In the genomic region with DNA sequence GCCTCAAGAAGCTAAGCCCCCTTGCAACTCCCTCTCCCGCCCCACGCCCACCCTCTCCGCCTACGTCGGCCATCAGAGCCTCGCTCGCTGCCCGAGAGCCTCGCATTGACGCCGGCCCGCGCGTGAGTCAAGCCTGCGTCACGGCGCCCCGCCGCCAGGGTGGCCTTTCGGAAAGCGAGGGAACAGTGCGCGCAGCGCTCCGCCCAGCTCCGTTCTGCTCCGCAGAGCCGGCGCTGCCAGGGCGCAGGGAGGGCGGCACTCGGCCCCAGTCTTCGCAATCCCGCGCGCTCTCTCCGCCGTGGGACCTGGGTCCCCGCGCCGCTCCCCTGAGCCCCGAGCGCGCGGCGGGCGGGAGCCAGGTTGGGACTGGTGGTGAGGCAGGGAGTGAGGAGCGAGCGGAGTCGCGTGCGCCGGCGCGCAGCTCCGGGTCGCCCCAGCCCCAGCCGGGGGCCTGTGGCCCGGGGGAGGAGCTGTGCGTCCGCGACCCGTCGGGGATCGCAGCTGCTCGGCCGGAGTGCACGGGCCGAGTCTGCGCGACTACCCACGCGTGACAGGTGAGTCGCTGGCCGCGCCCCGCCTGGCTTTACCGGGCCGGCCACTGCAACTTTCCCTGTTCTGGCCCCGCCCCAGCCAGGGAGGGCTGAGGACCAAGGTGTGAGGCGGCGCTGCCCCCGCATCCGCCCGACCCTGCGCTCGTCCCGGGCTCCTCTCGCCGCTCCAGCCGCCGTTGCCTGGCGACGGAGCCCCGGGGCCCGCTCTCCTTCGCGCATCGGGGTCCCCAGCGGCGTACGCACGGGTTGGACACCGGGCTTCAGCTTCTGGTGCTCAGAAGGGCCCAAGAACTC, we compare ENCODE assay signal across 1 cellular context.
TF ChIP-seq lines count a peak whose summit lies in the region.

A gene (plus strand): TSS at position 165 of the 845 bp plus-strand sequence. CDS start 16,436 bp downstream, outside the sequence.

TF ChIP-seq in HEK293, 187 proteins besides CTCF, POLR2A, EP300 and RAD21 (continued from another document):
- TF ChIP-seq RBAK (tag by site-specific recombination; IDR thresholded peaks at IDR 0.05) (no peak), GLIS1 (tag by site-specific recombination; IDR thresholded peaks at IDR 0.05) (peak; percentile 28), SP7 (tag by site-specific recombination; IDR thresholded peaks at IDR 0.05) (peak; percentile 45; the same call in 1 of the 2 replicates), SP2 (tag by site-specific recombination; IDR thresholded peaks at IDR 0.05) (peak; percentile 66), ZNF621 (tag by site-specific recombination; IDR thresholded peaks at IDR 0.05) (no peak), ZNF248 (tag by site-specific recombination; IDR thresholded peaks at IDR 0.05) (no peak), ZNF155 (tag by site-specific recombination; IDR thresholded peaks at IDR 0.05) (no peak), MEIS1 (CRISPR knock-in tag; IDR thresholded peaks at IDR 0.05; ENCODE audit: borderline replicate concordance) (no peak), ZNF510 (tag by site-specific recombination; IDR thresholded peaks at IDR 0.05; ENCODE audit: insufficient replicate concordance) (no peak), ZNF473 (tag by site-specific recombination; IDR thresholded peaks at IDR 0.05) (no peak), ZNF624 (tag by site-specific recombination; IDR thresholded peaks at IDR 0.05) (no peak), ZXDB (tag by site-specific recombination; IDR thresholded peaks at IDR 0.05) (no peak; the same call in 1 of the 2 replicates), YY2 (tag by site-specific recombination; IDR thresholded peaks at IDR 0.05) (no peak), YY1 (tag by site-specific recombination; IDR thresholded peaks at IDR 0.05) (0 out of 2 replicates have a peak, but pooled peaks have one; percentile 19), ZBTB1 (tag by site-specific recombination; IDR thresholded peaks at IDR 0.05) (no peak), ZNF174 (tag by site-specific recombination; IDR thresholded peaks at IDR 0.05) (no peak), ZNF146 (tag by site-specific recombination; IDR thresholded peaks at IDR 0.05) (no peak), ZNF350 (tag by site-specific recombination; IDR thresholded peaks at IDR 0.05) (no peak), TCF7L2 (IDR thresholded peaks at IDR 0.05; ENCODE audit: borderline replicate concordance, low read depth, low read length) (no peak), ZNF785 (tag by site-specific recombination; IDR thresholded peaks at IDR 0.05) (0 out of 2 replicates have a peak, but pooled peaks have one; percentile 16), ZNF561 (tag by site-specific recombination; IDR thresholded peaks at IDR 0.05; ENCODE audit: borderline replicate concordance) (0 out of 2 replicates have a peak, but pooled peaks have one; percentile 50), ZBTB17 (tag by site-specific recombination; IDR thresholded peaks at IDR 0.05) (peak; percentile 89), ZBTB7A (tag by site-specific recombination; IDR thresholded peaks at IDR 0.05; ENCODE audit: low read depth) (no peak; the same call in 1 of the 2 replicates), KLF9 (tag by site-specific recombination; IDR thresholded peaks at IDR 0.05; ENCODE audit: low read depth) (peak; percentile 35; the same call in 1 of the 2 replicates), ZNF585B (tag by site-specific recombination; IDR thresholded peaks at IDR 0.05) (no peak), ZBTB20 (tag by site-specific recombination; IDR thresholded peaks at IDR 0.05) (peak; percentile 74), ZNF623 (tag by site-specific recombination; IDR thresholded peaks at IDR 0.05) (no peak), TRIM28 (IDR thresholded peaks at IDR 0.05; ENCODE audit: borderline replicate concordance, low read length) (no peak), ZNF221 (tag by site-specific recombination; IDR thresholded peaks at IDR 0.05; ENCODE audit: borderline replicate concordance) (no peak), ZNF292 (tag by site-specific recombination; IDR thresholded peaks at IDR 0.05; ENCODE audit: borderline replicate concordance, low read depth) (no peak), ZNF24 (tag by site-specific recombination; IDR thresholded peaks at IDR 0.05) (no peak)
- TF ChIP-seq, protein P1, sequence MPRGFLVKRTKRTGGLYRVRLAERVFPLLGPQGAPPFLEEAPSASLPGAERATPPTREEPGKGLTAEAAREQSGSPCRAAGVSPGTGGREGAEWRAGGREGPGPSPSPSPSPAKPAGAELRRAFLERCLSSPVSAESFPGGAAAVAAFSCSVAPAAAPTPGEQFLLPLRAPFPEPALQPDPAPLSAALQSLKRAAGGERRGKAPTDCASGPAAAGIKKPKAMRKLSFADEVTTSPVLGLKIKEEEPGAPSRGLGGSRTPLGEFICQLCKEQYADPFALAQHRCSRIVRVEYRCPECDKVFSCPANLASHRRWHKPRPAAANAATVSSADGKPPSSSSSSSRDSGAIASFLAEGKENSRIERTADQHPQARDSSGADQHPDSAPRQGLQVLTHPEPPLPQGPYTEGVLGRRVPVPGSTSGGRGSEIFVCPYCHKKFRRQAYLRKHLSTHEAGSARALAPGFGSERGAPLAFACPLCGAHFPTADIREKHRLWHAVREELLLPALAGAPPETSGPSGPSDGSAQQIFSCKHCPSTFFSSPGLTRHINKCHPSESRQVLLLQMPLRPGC (tag by site-specific recombination; IDR thresholded peaks at IDR 0.05) = peak; percentile 52; the same call in 1 of the 2 replicates
- TF ChIP-seq, protein P2, sequence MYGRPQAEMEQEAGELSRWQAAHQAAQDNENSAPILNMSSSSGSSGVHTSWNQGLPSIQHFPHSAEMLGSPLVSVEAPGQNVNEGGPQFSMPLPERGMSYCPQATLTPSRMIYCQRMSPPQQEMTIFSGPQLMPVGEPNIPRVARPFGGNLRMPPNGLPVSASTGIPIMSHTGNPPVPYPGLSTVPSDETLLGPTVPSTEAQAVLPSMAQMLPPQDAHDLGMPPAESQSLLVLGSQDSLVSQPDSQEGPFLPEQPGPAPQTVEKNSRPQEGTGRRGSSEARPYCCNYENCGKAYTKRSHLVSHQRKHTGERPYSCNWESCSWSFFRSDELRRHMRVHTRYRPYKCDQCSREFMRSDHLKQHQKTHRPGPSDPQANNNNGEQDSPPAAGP (tag by site-specific recombination; IDR thresholded peaks at IDR 0.05) = peak; percentile 69
- TF ChIP-seq, protein P3, sequence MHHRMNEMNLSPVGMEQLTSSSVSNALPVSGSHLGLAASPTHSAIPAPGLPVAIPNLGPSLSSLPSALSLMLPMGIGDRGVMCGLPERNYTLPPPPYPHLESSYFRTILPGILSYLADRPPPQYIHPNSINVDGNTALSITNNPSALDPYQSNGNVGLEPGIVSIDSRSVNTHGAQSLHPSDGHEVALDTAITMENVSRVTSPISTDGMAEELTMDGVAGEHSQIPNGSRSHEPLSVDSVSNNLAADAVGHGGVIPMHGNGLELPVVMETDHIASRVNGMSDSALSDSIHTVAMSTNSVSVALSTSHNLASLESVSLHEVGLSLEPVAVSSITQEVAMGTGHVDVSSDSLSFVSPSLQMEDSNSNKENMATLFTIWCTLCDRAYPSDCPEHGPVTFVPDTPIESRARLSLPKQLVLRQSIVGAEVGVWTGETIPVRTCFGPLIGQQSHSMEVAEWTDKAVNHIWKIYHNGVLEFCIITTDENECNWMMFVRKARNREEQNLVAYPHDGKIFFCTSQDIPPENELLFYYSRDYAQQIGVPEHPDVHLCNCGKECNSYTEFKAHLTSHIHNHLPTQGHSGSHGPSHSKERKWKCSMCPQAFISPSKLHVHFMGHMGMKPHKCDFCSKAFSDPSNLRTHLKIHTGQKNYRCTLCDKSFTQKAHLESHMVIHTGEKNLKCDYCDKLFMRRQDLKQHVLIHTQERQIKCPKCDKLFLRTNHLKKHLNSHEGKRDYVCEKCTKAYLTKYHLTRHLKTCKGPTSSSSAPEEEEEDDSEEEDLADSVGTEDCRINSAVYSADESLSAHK (tag by site-specific recombination; IDR thresholded peaks at IDR 0.05) = no peak
- TF ChIP-seq, protein P4, sequence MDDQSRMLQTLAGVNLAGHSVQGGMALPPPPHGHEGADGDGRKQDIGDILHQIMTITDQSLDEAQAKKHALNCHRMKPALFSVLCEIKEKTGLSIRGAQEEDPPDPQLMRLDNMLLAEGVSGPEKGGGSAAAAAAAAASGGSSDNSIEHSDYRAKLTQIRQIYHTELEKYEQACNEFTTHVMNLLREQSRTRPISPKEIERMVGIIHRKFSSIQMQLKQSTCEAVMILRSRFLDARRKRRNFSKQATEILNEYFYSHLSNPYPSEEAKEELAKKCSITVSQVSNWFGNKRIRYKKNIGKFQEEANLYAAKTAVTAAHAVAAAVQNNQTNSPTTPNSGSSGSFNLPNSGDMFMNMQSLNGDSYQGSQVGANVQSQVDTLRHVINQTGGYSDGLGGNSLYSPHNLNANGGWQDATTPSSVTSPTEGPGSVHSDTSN (CRISPR knock-in tag; IDR thresholded peaks at IDR 0.05) = no peak
- TF ChIP-seq, protein P5, sequence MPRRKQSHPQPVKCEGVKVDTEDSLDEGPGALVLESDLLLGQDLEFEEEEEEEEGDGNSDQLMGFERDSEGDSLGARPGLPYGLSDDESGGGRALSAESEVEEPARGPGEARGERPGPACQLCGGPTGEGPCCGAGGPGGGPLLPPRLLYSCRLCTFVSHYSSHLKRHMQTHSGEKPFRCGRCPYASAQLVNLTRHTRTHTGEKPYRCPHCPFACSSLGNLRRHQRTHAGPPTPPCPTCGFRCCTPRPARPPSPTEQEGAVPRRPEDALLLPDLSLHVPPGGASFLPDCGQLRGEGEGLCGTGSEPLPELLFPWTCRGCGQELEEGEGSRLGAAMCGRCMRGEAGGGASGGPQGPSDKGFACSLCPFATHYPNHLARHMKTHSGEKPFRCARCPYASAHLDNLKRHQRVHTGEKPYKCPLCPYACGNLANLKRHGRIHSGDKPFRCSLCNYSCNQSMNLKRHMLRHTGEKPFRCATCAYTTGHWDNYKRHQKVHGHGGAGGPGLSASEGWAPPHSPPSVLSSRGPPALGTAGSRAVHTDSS (tag by site-specific recombination; IDR thresholded peaks at IDR 0.05) = no peak
- TF ChIP-seq, protein P6, sequence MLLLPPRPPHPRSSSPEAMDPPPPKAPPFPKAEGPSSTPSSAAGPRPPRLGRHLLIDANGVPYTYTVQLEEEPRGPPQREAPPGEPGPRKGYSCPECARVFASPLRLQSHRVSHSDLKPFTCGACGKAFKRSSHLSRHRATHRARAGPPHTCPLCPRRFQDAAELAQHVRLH (tag by site-specific recombination; IDR thresholded peaks at IDR 0.05) = no peak
- TF ChIP-seq, protein P7, sequence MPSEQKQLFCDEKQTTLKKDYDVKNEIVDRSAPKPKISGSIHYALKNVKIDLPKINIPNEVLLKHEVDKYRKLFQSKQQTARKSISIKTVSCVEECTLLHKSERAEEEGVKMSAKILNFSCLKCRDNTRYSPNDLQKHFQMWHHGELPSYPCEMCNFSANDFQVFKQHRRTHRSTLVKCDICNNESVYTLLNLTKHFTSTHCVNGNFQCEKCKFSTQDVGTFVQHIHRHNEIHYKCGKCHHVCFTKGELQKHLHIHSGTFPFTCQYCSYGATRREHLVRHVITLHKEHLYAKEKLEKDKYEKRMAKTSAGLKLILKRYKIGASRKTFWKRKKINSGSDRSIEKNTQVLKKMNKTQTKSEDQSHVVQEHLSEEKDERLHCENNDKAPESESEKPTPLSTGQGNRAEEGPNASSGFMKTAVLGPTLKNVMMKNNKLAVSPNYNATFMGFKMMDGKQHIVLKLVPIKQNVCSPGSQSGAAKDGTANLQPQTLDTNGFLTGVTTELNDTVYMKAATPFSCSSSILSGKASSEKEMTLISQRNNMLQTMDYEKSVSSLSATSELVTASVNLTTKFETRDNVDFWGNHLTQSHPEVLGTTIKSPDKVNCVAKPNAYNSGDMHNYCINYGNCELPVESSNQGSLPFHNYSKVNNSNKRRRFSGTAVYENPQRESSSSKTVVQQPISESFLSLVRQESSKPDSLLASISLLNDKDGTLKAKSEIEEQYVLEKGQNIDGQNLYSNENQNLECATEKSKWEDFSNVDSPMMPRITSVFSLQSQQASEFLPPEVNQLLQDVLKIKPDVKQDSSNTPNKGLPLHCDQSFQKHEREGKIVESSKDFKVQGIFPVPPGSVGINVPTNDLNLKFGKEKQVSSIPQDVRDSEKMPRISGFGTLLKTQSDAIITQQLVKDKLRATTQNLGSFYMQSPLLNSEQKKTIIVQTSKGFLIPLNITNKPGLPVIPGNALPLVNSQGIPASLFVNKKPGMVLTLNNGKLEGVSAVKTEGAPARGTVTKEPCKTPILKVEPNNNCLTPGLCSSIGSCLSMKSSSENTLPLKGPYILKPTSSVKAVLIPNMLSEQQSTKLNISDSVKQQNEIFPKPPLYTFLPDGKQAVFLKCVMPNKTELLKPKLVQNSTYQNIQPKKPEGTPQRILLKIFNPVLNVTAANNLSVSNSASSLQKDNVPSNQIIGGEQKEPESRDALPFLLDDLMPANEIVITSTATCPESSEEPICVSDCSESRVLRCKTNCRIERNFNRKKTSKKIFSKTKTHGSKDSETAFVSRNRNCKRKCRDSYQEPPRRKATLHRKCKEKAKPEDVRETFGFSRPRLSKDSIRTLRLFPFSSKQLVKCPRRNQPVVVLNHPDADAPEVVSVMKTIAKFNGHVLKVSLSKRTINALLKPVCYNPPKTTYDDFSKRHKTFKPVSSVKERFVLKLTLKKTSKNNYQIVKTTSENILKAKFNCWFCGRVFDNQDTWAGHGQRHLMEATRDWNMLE (tag by site-specific recombination; conservative IDR thresholded peaks at IDR 0.05; ENCODE audit: low read depth) = no peak
- TF ChIP-seq, protein P8, sequence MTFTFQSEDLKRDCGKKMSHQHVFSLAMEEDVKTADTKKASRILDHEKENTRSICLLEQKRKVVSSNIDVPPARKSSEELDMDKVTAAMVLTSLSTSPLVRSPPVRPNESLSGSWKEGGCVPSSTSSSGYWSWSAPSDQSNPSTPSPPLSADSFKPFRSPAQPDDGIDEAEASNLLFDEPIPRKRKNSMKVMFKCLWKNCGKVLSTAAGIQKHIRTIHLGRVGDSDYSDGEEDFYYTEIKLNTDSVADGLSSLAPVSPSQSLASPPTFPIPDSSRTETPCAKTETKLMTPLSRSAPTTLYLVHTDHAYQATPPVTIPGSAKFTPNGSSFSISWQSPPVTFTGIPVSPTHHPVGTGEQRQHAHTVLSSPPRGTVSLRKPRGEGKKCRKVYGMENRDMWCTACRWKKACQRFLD (tag by site-specific recombination; IDR thresholded peaks at IDR 0.05) = no peak
TF ChIP-seq in HEK293: peak in this region for 35.
